In the genomic region with DNA sequence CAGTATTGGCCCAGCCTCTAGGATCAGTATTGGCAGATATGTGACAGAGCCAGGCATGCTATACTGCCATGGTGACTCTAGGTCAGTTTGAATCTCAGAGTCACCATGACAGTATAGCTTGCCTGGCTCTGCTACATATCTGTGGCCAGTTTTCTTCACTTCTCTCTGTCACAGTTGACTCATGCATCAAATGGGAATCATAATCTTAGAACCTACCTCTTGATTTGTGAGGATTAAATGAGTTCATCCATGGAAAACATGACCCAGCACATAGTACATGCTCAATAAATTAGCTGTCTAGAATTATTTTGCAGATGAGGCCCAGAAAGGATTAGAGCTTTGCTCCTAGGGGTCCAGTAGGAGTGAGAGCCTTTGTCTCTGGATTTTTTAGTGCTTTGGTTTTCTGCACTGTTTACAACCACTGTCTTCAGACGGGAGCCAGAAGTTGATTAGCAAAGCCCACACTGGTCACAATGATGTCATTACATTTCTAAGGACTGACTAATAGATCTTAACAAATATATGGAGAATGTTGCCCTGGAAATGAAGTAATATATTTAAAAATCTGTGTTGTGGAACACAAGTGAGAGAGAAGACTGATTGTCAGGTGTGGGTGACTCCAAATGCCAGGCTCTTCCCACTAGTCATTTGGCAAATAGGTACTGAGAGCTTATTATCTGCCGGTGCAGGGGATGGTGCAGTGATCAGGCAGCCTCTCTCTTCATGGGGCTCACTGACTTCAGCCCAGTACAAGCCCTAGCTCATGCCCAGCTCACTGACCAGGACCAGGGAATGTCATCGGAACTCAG, we compare ENCODE assay signal across 12 cellular contexts.
DNase-seq lines count a peak whose midpoint lies in the region; ATAC-seq and TF ChIP-seq lines count a peak whose summit lies in the region.
"Had no signal": no experiment of that assay in that cellular context is flagged by ENCODE, and none has a peak within 500 bp of the region (broad histone marks: within the 10 kb centered on the region; RNA-seq: fewer than 3 reads in every experiment).

No MANE protein-coding gene starts in this region.

- BruUV-seq in MCF 10A (replicated peaks; lab: Mats Ljungman, UMichigan), result no TSS peak

- H3K27me3 ChIP-seq in HUES48 (ENCODE audit: control insufficient read depth, insufficient read depth, low read length) (no peaks in the 10 kb centered on the region), subcutaneous abdominal adipose tissue (ENCODE audit: control insufficient read depth in 5 of 5, insufficient read depth in 4 of 5, low read length in 5 of 5) (no peaks in the 10 kb centered on the region)

- H3K4me3 Mint-ChIP-seq in MCF 10A (ENCODE audit: unreplicated experiment), result no peak overlapping the region
- H3K4me3 Mint-ChIP-seq: activated naive CD4-positive, alpha-beta T cell treated with anti-CD3 and anti-CD28 coated beads, Interleukin-2, amount 50 U/mL, for 24 hours; T-helper 1 cell treated with Interleukin-12 subunit alpha and Interleukin-12 subunit beta and Interleukin-4 antibody, amounts not matched to agents 30 μg/mL and 1 μg/mL, for 36 hours had no signal

- intact Hi-C loops in MCF 10A (cut with micrococcal nuclease), result no loop called here

- H3K4me1 ChIP-seq in HUES48 (ENCODE audit: control insufficient read depth, insufficient read depth, low read length) (no peaks in the 10 kb centered on the region), subcutaneous abdominal adipose tissue (ENCODE audit: control insufficient read depth in 5 of 5, insufficient read depth in 5 of 5, low read length in 5 of 5) (peaks cover 0 to 22% (median 19%) of the 10 kb centered on the region in 5 donors)

- no peak overlapping the region for H3K4me3 ChIP-seq in HUES48 (ENCODE audit: low read depth, low read length)
- no peak overlapping the region for H3K4me3 ChIP-seq in subcutaneous abdominal adipose tissue (ENCODE audit: low read depth in 1 of 5, low read length in 5 of 5)

- TF ChIP-seq CTCF in MCF 10A (IDR thresholded peaks at IDR 0.05; ENCODE audit: unreplicated experiment), result no peak

- H3K4me1 Mint-ChIP-seq in MCF 10A (ENCODE audit: insufficient read depth, unreplicated experiment), result peaks cover 11% of the 10 kb centered on the region

- DNase-seq in MCF 10A (ENCODE audit: unreplicated experiment) (peak; percentile 69), hepatic stellate cell (ENCODE audit: low spot score) (peak; percentile 86), KG1 (lab: John Stamatoyannopoulos, UW) (no peak), NCI-H128 (lab: John Stamatoyannopoulos, UW; ENCODE audit: unreplicated experiment) (no peak)
- DNase-seq: kidney, NCI-H1092 had no signal

- no peaks in the 10 kb centered on the region for H3K27me3 Mint-ChIP-seq in MCF 10A (ENCODE audit: insufficient read depth, unreplicated experiment)
- H3K27me3 Mint-ChIP-seq: activated naive CD4-positive, alpha-beta T cell treated with anti-CD3 and anti-CD28 coated beads, Interleukin-2, amount 50 U/mL, for 24 hours had no signal

- no peaks in the 10 kb centered on the region for H3K36me3 Mint-ChIP-seq in MCF 10A (ENCODE audit: insufficient read depth, unreplicated experiment)
- H3K36me3 Mint-ChIP-seq: activated naive CD4-positive, alpha-beta T cell treated with anti-CD3 and anti-CD28 coated beads, Interleukin-2, amount 50 U/mL, for 24 hours had no signal

- H3K36me3 ChIP-seq in HUES48 (ENCODE audit: control insufficient read depth, insufficient read depth, low read length), result no peaks in the 10 kb centered on the region
- H3K36me3 ChIP-seq in subcutaneous abdominal adipose tissue (ENCODE audit: control insufficient read depth in 5 of 5, insufficient read depth in 5 of 5, low read length in 5 of 5), result peaks cover 8 to 91% (median 89%) of the 10 kb centered on the region in 5 donors

- ATAC-seq in GM19467 (IDR thresholded peaks at IDR 0.05; ENCODE audit: unreplicated experiment), result no peak
- no peak for ATAC-seq in HG02759 (IDR thresholded peaks at IDR 0.05; ENCODE audit: unreplicated experiment)

- H3K27ac Mint-ChIP-seq in MCF 10A (ENCODE audit: low read depth, unreplicated experiment), result peak overlapping the region; percentile 84
- H3K27ac Mint-ChIP-seq: activated naive CD4-positive, alpha-beta T cell treated with anti-CD3 and anti-CD28 coated beads, Interleukin-2, amount 50 U/mL, for 24 hours; T-helper 1 cell treated with Interleukin-12 subunit alpha and Interleukin-12 subunit beta and Interleukin-4 antibody, amounts not matched to agents 30 μg/mL and 1 μg/mL, for 36 hours had no signal

- H3K9me3 ChIP-seq in HUES48 (ENCODE audit: control insufficient read depth, insufficient read depth, low read length) (no peaks in the 10 kb centered on the region), subcutaneous abdominal adipose tissue (ENCODE audit: control insufficient read depth in 5 of 5, low read length in 5 of 5) (no peaks in the 10 kb centered on the region)

- H3K9me3 Mint-ChIP-seq in MCF 10A (ENCODE audit: unreplicated experiment), result no peaks in the 10 kb centered on the region
- H3K9me3 Mint-ChIP-seq: activated naive CD4-positive, alpha-beta T cell treated with anti-CD3 and anti-CD28 coated beads, Interleukin-2, amount 50 U/mL, for 24 hours; T-helper 1 cell treated with Interleukin-12 subunit alpha and Interleukin-12 subunit beta and Interleukin-4 antibody, amounts not matched to agents 30 μg/mL and 1 μg/mL, for 36 hours had no signal

- CTCF ChIA-PET in MCF 10A (lab: Yijun Ruan, JAX), result interaction anchor here (1.2 to 2.2 kb wide), 2 partner anchors 18 to 45 kb away, joined by 4 to 6 read pairs; no protein-coding TSS in a partner anchor

- H3K9ac ChIP-seq in HUES48 (ENCODE audit: low read depth, low read length) (no peak overlapping the region), subcutaneous abdominal adipose tissue (ENCODE audit: low read length in 5 of 5) (no peak overlapping the region)

- H3K27ac ChIP-seq in HUES48 (ENCODE audit: low read depth, low read length), result peak overlapping the region; percentile 23
- H3K27ac ChIP-seq in subcutaneous abdominal adipose tissue (ENCODE audit: low read depth, low read length), result peak overlapping the region; percentile 52

- POLR2A ChIA-PET in MCF 10A (lab: Yijun Ruan, JAX), result no interaction called here

Comparison
In these comparisons a context has a peak if more than half of its experiments do, and no peak if none do; other contexts are left out.
1. DNase-seq: peak in MCF 10A (single experiment) and hepatic stellate cell (single experiment); none in KG1 (single experiment) and NCI-H128 (single experiment).